In the genomic region with DNA sequence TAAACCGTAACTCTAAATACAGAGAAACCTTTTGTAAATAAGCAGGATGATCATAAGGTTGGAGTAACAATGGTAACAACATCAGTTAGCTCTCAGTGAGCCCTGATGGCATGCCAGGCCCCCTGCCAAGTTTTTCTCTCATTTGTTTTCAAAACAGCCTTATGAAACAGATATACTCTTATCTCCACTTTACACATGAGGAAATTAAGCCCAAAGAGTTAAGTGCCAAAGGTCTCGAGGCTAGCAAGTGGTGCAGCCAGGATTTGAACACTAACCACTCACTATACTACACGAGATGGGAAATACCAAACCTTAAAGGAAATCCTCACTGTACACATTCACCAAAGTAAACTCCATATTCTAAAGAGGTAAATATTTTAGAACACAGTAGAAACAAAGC, we compare ENCODE assay signal across 15 cellular contexts. TPM values are rescaled to one million over a fixed set of nuclear protein-coding genes. Genes with fewer than 3 reads are reported as not detected.
DNase-seq lines count a peak whose midpoint lies in the region; ATAC-seq and TF ChIP-seq lines count a peak whose summit lies in the region.
"Had no signal": no experiment of that assay in that cellular context is flagged by ENCODE, and none has a peak within 500 bp of the region (broad histone marks: within the 10 kb centered on the region; RNA-seq: fewer than 3 reads in every experiment).

No MANE protein-coding gene starts in this region.

- H3K4me3 Mint-ChIP-seq in MCF 10A (ENCODE audit: unreplicated experiment) = no peak overlapping the region
- no peak overlapping the region for H3K4me3 Mint-ChIP-seq in activated naive CD4-positive, alpha-beta T cell treated with anti-CD3 and anti-CD28 coated beads for 36 hours

- H3K36me3 Mint-ChIP-seq in MCF 10A (ENCODE audit: insufficient read depth, unreplicated experiment) = no peaks in the 10 kb centered on the region
- peaks cover 20% of the 10 kb centered on the region for H3K36me3 Mint-ChIP-seq in activated naive CD4-positive, alpha-beta T cell treated with anti-CD3 and anti-CD28 coated beads for 36 hours (ENCODE audit: low read depth)

- no peaks in the 10 kb centered on the region for H3K4me1 ChIP-seq in breast epithelium
- peaks cover 9% of the 10 kb centered on the region; the same call in 1 of the 2 replicates for H3K4me1 ChIP-seq in iPS-20b (ENCODE audit: insufficient read depth, low read length)

- H3K27me3 ChIP-seq in breast epithelium (no peaks in the 10 kb centered on the region), iPS-20b (ENCODE audit: insufficient read depth, low read length) (no peaks in the 10 kb centered on the region)
- H3K27me3 ChIP-seq: SJSA1 had no signal

- H3K4me1 Mint-ChIP-seq in MCF 10A (ENCODE audit: insufficient read depth, unreplicated experiment) = peaks cover 23% of the 10 kb centered on the region
- peaks cover 14% of the 10 kb centered on the region for H3K4me1 Mint-ChIP-seq in activated naive CD4-positive, alpha-beta T cell treated with anti-CD3 and anti-CD28 coated beads for 36 hours (ENCODE audit: low read depth)

- H3K9me3 ChIP-seq in breast epithelium (no peaks in the 10 kb centered on the region), iPS-20b (ENCODE audit: insufficient read depth, low read depth, low read length) (peaks cover 6% of the 10 kb centered on the region)

- no peak overlapping the region for H3K9ac ChIP-seq in iPS-20b (ENCODE audit: low read depth, low read length)

- CTCF ChIA-PET in MCF 10A (lab: Yijun Ruan, JAX) = interaction anchor here (0.6 to 2.2 kb wide), 4 partner anchors 9 to 1125 kb away, joined by 3 to 7 read pairs (median 3); no protein-coding TSS in a partner anchor
- CTCF ChIA-PET in activated naive CD4-positive, alpha-beta T cell treated with anti-CD3 and anti-CD28 coated beads for 36 hours (lab: Charles Lee) = no interaction called here

- intact Hi-C loops in breast epithelium (cut with DNase I; ENCODE audit: low total_unique reads) (no loop called here), MCF 10A (cut with micrococcal nuclease) (no loop called here)
- intact Hi-C loops in activated naive CD4-positive, alpha-beta T cell treated with anti-CD3 and anti-CD28 coated beads for 36 hours (cut with micrococcal nuclease) = no loop called here

- no peak for TF ChIP-seq CTCF in breast epithelium (IDR thresholded peaks at IDR 0.05)
- TF ChIP-seq CTCF in MCF 10A (IDR thresholded peaks at IDR 0.05; ENCODE audit: unreplicated experiment) = no peak

- H3K36me3 ChIP-seq in breast epithelium (no peaks in the 10 kb centered on the region), iPS-20b (ENCODE audit: insufficient read depth, low read depth, low read length) (no peaks in the 10 kb centered on the region)
- H3K36me3 ChIP-seq: SJSA1 had no signal

- POLR2A ChIA-PET in MCF 10A (lab: Yijun Ruan, JAX) = interaction anchor here (1.8 to 7.4 kb wide), 2 partner anchors 10 to 15 kb away, joined by 4 to 59 read pairs; no protein-coding TSS in a partner anchor

- no peak overlapping the region for H3K4me3 ChIP-seq in breast epithelium
- no peak overlapping the region for H3K4me3 ChIP-seq in iPS-20b (ENCODE audit: low read length)
- H3K4me3 ChIP-seq: SJSA1 had no signal

- no peak for ATAC-seq in HG03520 (IDR thresholded peaks at IDR 0.05; ENCODE audit: unreplicated experiment)
- ATAC-seq: activated CD4-positive, CD25-positive, alpha-beta regulatory T cell treated with anti-CD3 and anti-CD28 coated beads, Interleukin-2, amount 50 U/mL, for 24 hours had no signal

- H3K9me3 Mint-ChIP-seq in MCF 10A (ENCODE audit: unreplicated experiment) = no peaks in the 10 kb centered on the region
- H3K9me3 Mint-ChIP-seq in activated naive CD4-positive, alpha-beta T cell treated with anti-CD3 and anti-CD28 coated beads for 36 hours = peaks cover 20% of the 10 kb centered on the region

- no TSS peak for BruUV-seq in MCF 10A (replicated peaks; lab: Mats Ljungman, UMichigan)

- H3K27ac Mint-ChIP-seq in MCF 10A (ENCODE audit: low read depth, unreplicated experiment) = no peak overlapping the region
- no peak overlapping the region for H3K27ac Mint-ChIP-seq in activated naive CD4-positive, alpha-beta T cell treated with anti-CD3 and anti-CD28 coated beads for 36 hours

- DNase-seq in breast epithelium (ENCODE audit: low spot score in 2 of 2) (no peak), MCF 10A (ENCODE audit: unreplicated experiment) (no peak), NCI-H1417 treated with DMSO at 0.1 percent for 48 hours (lab: John Stamatoyannopoulos, UW) (no peak)
- DNase-seq in activated CD8-positive, alpha-beta memory T cell treated with anti-CD3 and anti-CD28 coated beads, Interleukin-2, amount 50 U/mL, for 48 hours = no peak
- DNase-seq in activated naive CD4-positive, alpha-beta T cell treated with anti-CD3 and anti-CD28 coated beads for 36 hours = no peak
- DNase-seq: activated T-cell treated with anti-CD3 and anti-CD28 coated beads, Interleukin-2, amount 50 U/mL, for 1 hour; DMS79; stimulated activated CD4-positive, alpha-beta T cell treated with anti-CD3 and anti-CD28 coated beads, Interleukin-15, amount 100 ng/mL, for 24 hours had no signal

- TF ChIP-seq POLR2A in breast epithelium (IDR thresholded peaks at IDR 0.05) = no peak

- H3K27me3 Mint-ChIP-seq in MCF 10A (ENCODE audit: insufficient read depth, unreplicated experiment) = no peaks in the 10 kb centered on the region
- H3K27me3 Mint-ChIP-seq in activated naive CD4-positive, alpha-beta T cell treated with anti-CD3 and anti-CD28 coated beads for 36 hours (ENCODE audit: low read depth) = no peaks in the 10 kb centered on the region

- H3K27ac ChIP-seq in breast epithelium (peak overlapping the region; percentile 63 to 79), cingulate gyrus (ENCODE audit: low read depth, low read length) (peak overlapping the region; percentile 30), iPS-20b (ENCODE audit: low read length) (peak overlapping the region; percentile 12)
- H3K27ac ChIP-seq: HL-60, SJSA1 had no signal

RNA-seq across cellular contexts. Expression of gene USP31, which starts 15.0 kb away (rescaled TPM):
- total RNA-seq in breast epithelium (10 to 100 TPM in 2 of 3 donors, 1 to 10 TPM in 1; 6.7 to 40.7 (median 21.0) TPM), MCF 10A (2022) (23.0 and 26.9 TPM in 2 replicates)
- 1 to 10 TPM; 5.1 to 5.2 TPM for total RNA-seq in activated naive CD4-positive, alpha-beta T cell treated with anti-CD3 and anti-CD28 coated beads for 36 hours

RNA-seq across cellular contexts. Expression of gene SCNN1G, which starts 48.3 kb away (rescaled TPM):
- 1 to 10 TPM in 2 of 3 donors, not detected in 1; 2.0 to 8.8 TPM for total RNA-seq in breast epithelium
- 7.9 and 11.9 TPM in 2 replicates for total RNA-seq in MCF 10A (2022)
- total RNA-seq in activated naive CD4-positive, alpha-beta T cell treated with anti-CD3 and anti-CD28 coated beads for 36 hours = not detected
- total RNA-seq: osteoblast, SJSA1 had no signal

Comparison
In these comparisons a context has a peak if more than half of its experiments do, and no peak if none do; other contexts are left out.
1. H3K27ac ChIP-seq: peak in every context shown above with its lines; median percentile 71 in breast epithelium; 30 in cingulate gyrus; 12 in iPS-20b.